ENCODE assay signal across 27 cellular contexts in genomic region chr17:9173386-9173983, GRCh38.
"Had no signal": no experiment of that assay in that cellular context is flagged by ENCODE, and none has a peak within 500 bp of the region (broad histone marks: within the 10 kb centered on the region; RNA-seq: fewer than 3 reads in every experiment).

No MANE protein-coding gene starts in this region.

- H3K4me1 ChIP-seq: prostate gland, uterus had no signal

- H3K4me3 Mint-ChIP-seq: activated CD4-positive, alpha-beta T cell treated with anti-CD3 and anti-CD28 coated beads for 36 hours; activated CD8-positive, alpha-beta memory T cell treated with anti-CD3 and anti-CD28 coated beads, Interleukin-2, amount 10 ng/mL, durations not matched to agents 7 days and 5 days; activated CD8-positive, alpha-beta T cell treated with anti-CD3 and anti-CD28 coated beads, Interleukin-2, amount 10 ng/mL, durations not matched to agents 7 days and 5 days; activated naive CD4-positive, alpha-beta T cell treated with anti-CD3 and anti-CD28 coated beads, Interleukin-2, amount 50 U/mL, for 24 hours; activated naive CD8-positive, alpha-beta T cell treated with anti-CD3 and anti-CD28 coated beads, Interleukin-2, amount 50 U/mL, for 24 hours; dendritic cell treated with granulocyte-macrophage colony-stimulating factor and Interleukin-4, amounts not matched to agents 40 ng/mL and 50 ng/mL, for 4 days; endodermal cell; memory B cell; naive thymus-derived CD8-positive, alpha-beta T cell; type B pancreatic cell had no signal

- DNase-seq: activated CD4-positive, alpha-beta T cell treated with anti-CD3 and anti-CD28 coated beads for 36 hours; activated CD4-positive, CD25-positive, alpha-beta regulatory T cell; activated CD8-positive, alpha-beta memory T cell treated with anti-CD3 and anti-CD28 coated beads, Interleukin-2, amount 10 ng/mL, durations not matched to agents 7 days and 5 days; activated CD8-positive, alpha-beta T cell treated with anti-CD3 and anti-CD28 coated beads, Interleukin-2, amount 10 ng/mL, durations not matched to agents 7 days and 5 days; activated naive CD8-positive, alpha-beta T cell treated with anti-CD3 and anti-CD28 coated beads, Interleukin-2, amount 50 U/mL, for 24 hours; activated T-cell treated with anti-CD3 and anti-CD28 coated beads, Interleukin-2, amount 50 U/mL, for 48 hours; amygdala; central memory CD4-positive, alpha-beta T cell; endodermal cell; glutamatergic neuron; naive thymus-derived CD8-positive, alpha-beta T cell; ovary; retina; stimulated activated CD4-positive, alpha-beta T cell treated with anti-CD3 and anti-CD28 coated beads, Interleukin-2, amount 100 ng/mL, for 48 hours; stimulated activated naive CD4-positive, alpha-beta T cell treated with Interleukin-2 at 50 U/mL for 16 hours; T-helper 1 cell; uterus had no signal

- H3K36me3 ChIP-seq: neutrophil, ovary, prostate gland, uterus had no signal

- H3K4me1 Mint-ChIP-seq: activated CD8-positive, alpha-beta memory T cell treated with anti-CD3 and anti-CD28 coated beads, Interleukin-2, amount 10 ng/mL, durations not matched to agents 7 days and 5 days; activated naive CD4-positive, alpha-beta T cell treated with anti-CD3 and anti-CD28 coated beads, Interleukin-2, amount 50 U/mL, for 24 hours; activated naive CD8-positive, alpha-beta T cell treated with anti-CD3 and anti-CD28 coated beads, Interleukin-2, amount 50 U/mL, for 24 hours; naive thymus-derived CD8-positive, alpha-beta T cell had no signal

- H3K27ac Mint-ChIP-seq: activated CD4-positive, alpha-beta T cell treated with anti-CD3 and anti-CD28 coated beads for 36 hours; activated CD8-positive, alpha-beta memory T cell treated with anti-CD3 and anti-CD28 coated beads, Interleukin-2, amount 10 ng/mL, durations not matched to agents 7 days and 5 days; activated CD8-positive, alpha-beta T cell treated with anti-CD3 and anti-CD28 coated beads, Interleukin-2, amount 10 ng/mL, durations not matched to agents 7 days and 5 days; activated naive CD4-positive, alpha-beta T cell treated with anti-CD3 and anti-CD28 coated beads, Interleukin-2, amount 50 U/mL, for 24 hours; activated naive CD8-positive, alpha-beta T cell treated with anti-CD3 and anti-CD28 coated beads, Interleukin-2, amount 50 U/mL, for 24 hours; activated T-helper 2 cell treated with anti-CD3 and anti-CD28 coated beads, Interferon-gamma antibody, Interleukin-2, Interleukin-4, amounts not matched to agents 10 μg/mL and 5 μg/mL and 100 μg/mL, durations not matched to agents 14 hours and 24 hours and 36 hours; dendritic cell treated with granulocyte-macrophage colony-stimulating factor and Interleukin-4, amounts not matched to agents 40 ng/mL and 50 ng/mL, for 4 days; endodermal cell; memory B cell; naive thymus-derived CD8-positive, alpha-beta T cell; type B pancreatic cell had no signal

- ATAC-seq: activated CD4-positive, alpha-beta T cell treated with anti-CD3 and anti-CD28 coated beads for 36 hours; activated CD8-positive, alpha-beta memory T cell treated with anti-CD3 and anti-CD28 coated beads, Interleukin-2, amount 10 ng/mL, durations not matched to agents 7 days and 5 days; activated CD8-positive, alpha-beta T cell treated with anti-CD3 and anti-CD28 coated beads, Interleukin-2, amount 10 ng/mL, durations not matched to agents 7 days and 5 days; activated naive CD8-positive, alpha-beta T cell treated with anti-CD3 and anti-CD28 coated beads, Interleukin-2, amount 50 U/mL, for 24 hours; naive thymus-derived CD8-positive, alpha-beta T cell had no signal

- H3K4me3 ChIP-seq: esophagus muscularis mucosa, ovary, prostate gland, uterus had no signal

- H3K27me3 ChIP-seq: esophagus muscularis mucosa, neutrophil, ovary, uterus had no signal

- FAIRE-seq: frontal cortex, islet of Langerhans had no signal

- H3K27ac ChIP-seq: neutrophil, ovary, prostate gland, uterus had no signal

- H3K27me3 Mint-ChIP-seq: activated naive CD4-positive, alpha-beta T cell treated with anti-CD3 and anti-CD28 coated beads, Interleukin-2, amount 50 U/mL, for 24 hours had no signal

- H3K36me3 Mint-ChIP-seq: activated CD8-positive, alpha-beta memory T cell treated with anti-CD3 and anti-CD28 coated beads, Interleukin-2, amount 10 ng/mL, durations not matched to agents 7 days and 5 days; activated naive CD4-positive, alpha-beta T cell treated with anti-CD3 and anti-CD28 coated beads, Interleukin-2, amount 50 U/mL, for 24 hours had no signal

- H3K9me3 ChIP-seq: esophagus muscularis mucosa, neutrophil, ovary, prostate gland, uterus had no signal
